In genomic region chr12:72273499-72273837, GRCh38 we compare ENCODE assay signal across 2 cellular contexts.
TF ChIP-seq lines count a peak whose summit lies in the region.

No MANE protein-coding gene starts in this region.

TF ChIP-seq in A549, 52 proteins besides CTCF, POLR2A, EP300 and RAD21 (continued from another document):
- no peak for TF ChIP-seq PBX3 (IDR thresholded peaks at IDR 0.05)
- TF ChIP-seq CBX2 (IDR thresholded peaks at IDR 0.05; ENCODE audit: borderline replicate concordance, low read depth): no peak
- no peak for TF ChIP-seq CHD2 (IDR thresholded peaks at IDR 0.05; ENCODE audit: low read length, partially characterized antibody)
- no peak for TF ChIP-seq USF2 (IDR thresholded peaks at IDR 0.05)
- no peak for TF ChIP-seq ELK1 (IDR thresholded peaks at IDR 0.05; ENCODE audit: low read depth, low read length)
- TF ChIP-seq BHLHE40 (IDR thresholded peaks at IDR 0.05; ENCODE audit: low read depth, low read length): no peak
- no peak for TF ChIP-seq HOXB5 (CRISPR knock-in tag; IDR thresholded peaks at IDR 0.05)
- TF ChIP-seq RNF2 (IDR thresholded peaks at IDR 0.05; ENCODE audit: borderline replicate concordance, low read depth): no peak
- no peak for TF ChIP-seq FOSL2 (IDR thresholded peaks at IDR 0.05)
- TF ChIP-seq FOSL2 (CRISPR knock-in tag; IDR thresholded peaks at IDR 0.05): no peak
- TF ChIP-seq KDM1A (IDR thresholded peaks at IDR 0.05; ENCODE audit: low read depth): no peak
- no peak for TF ChIP-seq JUNB (IDR thresholded peaks at IDR 0.05)
- TF ChIP-seq HOXA7 (CRISPR knock-in tag; IDR thresholded peaks at IDR 0.05): no peak
- no peak for TF ChIP-seq HMGXB4 (CRISPR knock-in tag; IDR thresholded peaks at IDR 0.05; ENCODE audit: borderline replicate concordance)

TF ChIP-seq in neural cell, 6 proteins besides CTCF, POLR2A, EP300 and RAD21 (continued from another document):
- TF ChIP-seq REST (IDR thresholded peaks at IDR 0.05; ENCODE audit: borderline replicate concordance): no peak
